In genomic region chr13:27034678-27035111, GRCh38 we compare ENCODE assay signal across 13 cellular contexts.
DNase-seq lines count a peak whose midpoint lies in the region; ATAC-seq and TF ChIP-seq lines count a peak whose summit lies in the region.
"Had no signal": no experiment of that assay in that cellular context is flagged by ENCODE, and none has a peak within 500 bp of the region (broad histone marks: within the 10 kb centered on the region; RNA-seq: fewer than 3 reads in every experiment).

No MANE protein-coding gene starts in this region.

- peaks cover 5% of the 10 kb centered on the region for H3K4me1 ChIP-seq in iPS-18a (ENCODE audit: control insufficient read depth, low read depth, low read length)

- H3K36me3 Mint-ChIP-seq in progenitor cell of endocrine pancreas (ENCODE audit: insufficient read depth) = peaks cover 1% of the 10 kb centered on the region
- no peaks in the 10 kb centered on the region for H3K36me3 Mint-ChIP-seq in CD4-positive, alpha-beta T cell (ENCODE audit: low read depth)

- H3K4me3 ChIP-seq in astrocyte of the spinal cord (ENCODE audit: low read depth, low read length) (peak overlapping the region; percentile 10), iPS-18a (ENCODE audit: low read length) (peak overlapping the region; percentile 58)

- TF ChIP-seq CTCF in astrocyte of the spinal cord (IDR thresholded peaks at IDR 0.05; ENCODE audit: low read depth, low read length) = no peak
- TF ChIP-seq CTCF in progenitor cell of endocrine pancreas (IDR thresholded peaks at IDR 0.05; ENCODE audit: unreplicated experiment) = no peak
- no peak for TF ChIP-seq CTCF in CD4-positive, alpha-beta T cell (IDR thresholded peaks at IDR 0.05)

- H3K4me1 Mint-ChIP-seq in progenitor cell of endocrine pancreas (ENCODE audit: low read depth) = peaks cover 7% of the 10 kb centered on the region
- H3K4me1 Mint-ChIP-seq in CD4-positive, alpha-beta T cell (ENCODE audit: low read depth) = no peaks in the 10 kb centered on the region

- in situ Hi-C loops in astrocyte of the spinal cord (cut with HindIII; ENCODE audit: low sequenced_read_pairs) = no loop called here

- H3K27ac Mint-ChIP-seq in progenitor cell of endocrine pancreas = no peak overlapping the region
- no peak overlapping the region for H3K27ac Mint-ChIP-seq in CD4-positive, alpha-beta T cell

- ATAC-seq in HG02759 (IDR thresholded peaks at IDR 0.05; ENCODE audit: unreplicated experiment) (no peak), HG03442 (IDR thresholded peaks at IDR 0.05; ENCODE audit: unreplicated experiment) (no peak)
- ATAC-seq in CD4-positive, alpha-beta T cell (ENCODE audit: poor library complexity) = no peak

- intact Hi-C loops in CD4-positive, alpha-beta T cell (cut with DNase I, micrococcal nuclease) = no loop called here

- peak; percentile 52 for DNase-seq in GM03348 (ENCODE audit: low spot score)
- DNase-seq in astrocyte of the spinal cord (ENCODE audit: low read depth, low spot score) = no peak
- DNase-seq in progenitor cell of endocrine pancreas (ENCODE audit: low spot score, unreplicated experiment) = no peak
- no peak for DNase-seq in central memory CD4-positive, alpha-beta T cell
- DNase-seq in CD4-positive, alpha-beta T cell = no peak
- DNase-seq: DND-41; KBM-7; NCI-H526 treated with DMSO at 0.1 percent for 48 hours; stimulated activated CD4-positive, alpha-beta T cell treated with anti-CD3 and anti-CD28 coated beads, Interleukin-4, amount 100 ng/mL, for 24 hours had no signal

- peak overlapping the region; percentile 41 for H3K4me3 Mint-ChIP-seq in progenitor cell of endocrine pancreas (ENCODE audit: low read depth)
- no peak overlapping the region for H3K4me3 Mint-ChIP-seq in CD4-positive, alpha-beta T cell

- H3K36me3 ChIP-seq in iPS-18a (ENCODE audit: control insufficient read depth, low read depth, low read length) = no peaks in the 10 kb centered on the region

- H3K27me3 ChIP-seq in iPS-18a (ENCODE audit: control insufficient read depth, insufficient read depth, low read length) = peaks cover 23% of the 10 kb centered on the region
- no peaks in the 10 kb centered on the region for H3K27me3 ChIP-seq in CD4-positive, alpha-beta T cell (ENCODE audit: control insufficient read depth, insufficient read depth, low read length)

- H3K9me3 Mint-ChIP-seq in progenitor cell of endocrine pancreas (ENCODE audit: low read depth) = peaks cover 7% of the 10 kb centered on the region
- no peaks in the 10 kb centered on the region for H3K9me3 Mint-ChIP-seq in CD4-positive, alpha-beta T cell

- H3K9ac ChIP-seq in iPS-18a (ENCODE audit: low read length) = no peak overlapping the region

- no peak overlapping the region for H3K27ac ChIP-seq in iPS-18a (ENCODE audit: low read length)
- H3K27ac ChIP-seq in CD4-positive, alpha-beta T cell (ENCODE audit: low read depth, low read length) = no peak overlapping the region
- H3K27ac ChIP-seq: epithelial cell of prostate had no signal

- POLR2A ChIA-PET in CD4-positive, alpha-beta T cell (lab: Charles Lee) = no interaction called here

- peaks cover 51% of the 10 kb centered on the region for H3K27me3 Mint-ChIP-seq in progenitor cell of endocrine pancreas
- H3K27me3 Mint-ChIP-seq in CD4-positive, alpha-beta T cell = peaks cover 29% of the 10 kb centered on the region

- CTCF ChIA-PET in CD4-positive, alpha-beta T cell (lab: Charles Lee) = no interaction called here

- H3K9me3 ChIP-seq in iPS-18a (ENCODE audit: control insufficient read depth, low read depth, low read length) = no peaks in the 10 kb centered on the region
- H3K9me3 ChIP-seq in CD4-positive, alpha-beta T cell (ENCODE audit: control insufficient read depth, low read length) = no peaks in the 10 kb centered on the region
